2 cellular contexts compared by ENCODE assay signal in the genomic region with DNA sequence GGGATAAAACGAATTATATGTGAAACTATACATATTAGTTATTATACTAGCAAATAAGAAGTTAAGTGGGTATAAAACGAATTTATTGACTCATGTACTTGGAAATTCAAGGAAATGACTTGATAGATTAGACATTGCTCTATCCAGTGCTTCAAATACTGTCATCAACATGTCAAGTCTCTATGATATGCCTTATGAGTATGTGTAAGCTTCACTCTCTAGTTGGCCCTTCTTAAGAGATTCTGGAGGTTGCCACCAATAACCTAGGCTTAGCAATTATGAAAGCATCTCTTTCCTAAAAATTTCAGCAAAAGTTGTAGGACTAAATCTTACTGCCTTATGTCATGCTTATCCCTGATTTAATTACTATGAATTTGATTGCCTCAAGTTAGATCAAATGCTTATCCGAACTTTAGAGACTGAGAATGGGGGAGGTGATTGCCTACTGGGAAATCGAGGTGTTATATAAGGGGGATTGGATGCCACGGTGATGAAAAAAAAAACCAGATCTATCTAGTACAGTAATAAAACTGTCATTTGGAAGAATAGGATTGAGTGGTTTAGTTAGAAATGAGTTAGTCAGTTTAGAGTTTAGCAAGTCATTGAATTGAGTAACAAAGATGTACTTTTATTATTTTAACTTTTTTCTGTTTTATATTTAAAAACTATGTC.
TF ChIP-seq lines count a peak whose summit lies in the region.

No MANE protein-coding gene starts in this region.

TF ChIP-seq in GM23338, 12 proteins besides CTCF, POLR2A, EP300 and RAD21:
- TF ChIP-seq ETS1 (IDR thresholded peaks at IDR 0.05) (no peak), ZNF331 (CRISPR knock-in tag; IDR thresholded peaks at IDR 0.05; ENCODE audit: low read depth) (no peak), ZNF114 (CRISPR knock-in tag; IDR thresholded peaks at IDR 0.05) (no peak), CREB1 (CRISPR knock-in tag; IDR thresholded peaks at IDR 0.05; ENCODE audit: low read depth) (no peak), EZH2phosphoT487 (IDR thresholded peaks at IDR 0.05; ENCODE audit: unreplicated experiment) (no peak)
- TF ChIP-seq, protein P1, sequence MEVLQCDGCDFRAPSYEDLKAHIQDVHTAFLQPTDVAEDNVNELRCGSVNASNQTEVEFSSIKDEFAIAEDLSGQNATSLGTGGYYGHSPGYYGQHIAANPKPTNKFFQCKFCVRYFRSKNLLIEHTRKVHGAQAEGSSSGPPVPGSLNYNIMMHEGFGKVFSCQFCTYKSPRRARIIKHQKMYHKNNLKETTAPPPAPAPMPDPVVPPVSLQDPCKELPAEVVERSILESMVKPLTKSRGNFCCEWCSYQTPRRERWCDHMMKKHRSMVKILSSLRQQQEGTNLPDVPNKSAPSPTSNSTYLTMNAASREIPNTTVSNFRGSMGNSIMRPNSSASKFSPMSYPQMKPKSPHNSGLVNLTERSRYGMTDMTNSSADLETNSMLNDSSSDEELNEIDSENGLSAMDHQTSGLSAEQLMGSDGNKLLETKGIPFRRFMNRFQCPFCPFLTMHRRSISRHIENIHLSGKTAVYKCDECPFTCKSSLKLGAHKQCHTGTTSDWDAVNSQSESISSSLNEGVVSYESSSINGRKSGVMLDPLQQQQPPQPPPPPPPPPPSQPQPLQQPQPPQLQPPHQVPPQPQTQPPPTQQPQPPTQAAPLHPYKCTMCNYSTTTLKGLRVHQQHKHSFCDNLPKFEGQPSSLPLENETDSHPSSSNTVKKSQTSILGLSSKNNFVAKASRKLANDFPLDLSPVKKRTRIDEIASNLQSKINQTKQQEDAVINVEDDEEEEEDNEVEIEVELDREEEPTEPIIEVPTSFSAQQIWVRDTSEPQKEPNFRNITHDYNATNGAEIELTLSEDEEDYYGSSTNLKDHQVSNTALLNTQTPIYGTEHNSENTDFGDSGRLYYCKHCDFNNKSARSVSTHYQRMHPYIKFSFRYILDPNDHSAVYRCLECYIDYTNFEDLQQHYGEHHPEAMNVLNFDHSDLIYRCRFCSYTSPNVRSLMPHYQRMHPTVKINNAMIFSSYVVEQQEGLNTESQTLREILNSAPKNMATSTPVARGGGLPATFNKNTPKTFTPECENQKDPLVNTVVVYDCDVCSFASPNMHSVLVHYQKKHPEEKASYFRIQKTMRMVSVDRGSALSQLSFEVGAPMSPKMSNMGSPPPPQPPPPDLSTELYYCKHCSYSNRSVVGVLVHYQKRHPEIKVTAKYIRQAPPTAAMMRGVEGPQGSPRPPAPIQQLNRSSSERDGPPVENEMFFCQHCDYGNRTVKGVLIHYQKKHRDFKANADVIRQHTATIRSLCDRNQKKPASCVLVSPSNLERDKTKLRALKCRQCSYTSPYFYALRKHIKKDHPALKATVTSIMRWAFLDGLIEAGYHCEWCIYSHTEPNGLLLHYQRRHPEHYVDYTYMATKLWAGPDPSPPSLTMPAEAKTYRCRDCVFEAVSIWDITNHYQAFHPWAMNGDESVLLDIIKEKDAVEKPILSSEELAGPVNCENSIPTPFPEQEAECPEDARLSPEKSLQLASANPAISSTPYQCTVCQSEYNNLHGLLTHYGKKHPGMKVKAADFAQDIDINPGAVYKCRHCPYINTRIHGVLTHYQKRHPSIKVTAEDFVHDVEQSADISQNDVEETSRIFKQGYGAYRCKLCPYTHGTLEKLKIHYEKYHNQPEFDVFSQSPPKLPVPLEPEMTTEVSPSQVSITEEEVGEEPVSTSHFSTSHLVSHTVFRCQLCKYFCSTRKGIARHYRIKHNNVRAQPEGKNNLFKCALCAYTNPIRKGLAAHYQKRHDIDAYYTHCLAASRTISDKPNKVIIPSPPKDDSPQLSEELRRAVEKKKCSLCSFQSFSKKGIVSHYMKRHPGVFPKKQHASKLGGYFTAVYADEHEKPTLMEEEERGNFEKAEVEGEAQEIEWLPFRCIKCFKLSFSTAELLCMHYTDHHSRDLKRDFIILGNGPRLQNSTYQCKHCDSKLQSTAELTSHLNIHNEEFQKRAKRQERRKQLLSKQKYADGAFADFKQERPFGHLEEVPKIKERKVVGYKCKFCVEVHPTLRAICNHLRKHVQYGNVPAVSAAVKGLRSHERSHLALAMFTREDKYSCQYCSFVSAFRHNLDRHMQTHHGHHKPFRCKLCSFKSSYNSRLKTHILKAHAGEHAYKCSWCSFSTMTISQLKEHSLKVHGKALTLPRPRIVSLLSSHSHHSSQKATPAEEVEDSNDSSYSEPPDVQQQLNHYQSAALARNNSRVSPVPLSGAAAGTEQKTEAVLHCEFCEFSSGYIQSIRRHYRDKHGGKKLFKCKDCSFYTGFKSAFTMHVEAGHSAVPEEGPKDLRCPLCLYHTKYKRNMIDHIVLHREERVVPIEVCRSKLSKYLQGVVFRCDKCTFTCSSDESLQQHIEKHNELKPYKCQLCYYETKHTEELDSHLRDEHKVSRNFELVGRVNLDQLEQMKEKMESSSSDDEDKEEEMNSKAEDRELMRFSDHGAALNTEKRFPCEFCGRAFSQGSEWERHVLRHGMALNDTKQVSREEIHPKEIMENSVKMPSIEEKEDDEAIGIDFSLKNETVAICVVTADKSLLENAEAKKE (CRISPR knock-in tag; IDR thresholded peaks at IDR 0.05): no peak

TF ChIP-seq in K562, 482 proteins besides CTCF, POLR2A, EP300 and RAD21:
- no peak for TF ChIP-seq KDM2B (CRISPR knock-in tag; IDR thresholded peaks at IDR 0.05)
- no peak for TF ChIP-seq RBM34 (IDR thresholded peaks at IDR 0.05; ENCODE audit: borderline replicate concordance, insufficient read depth, low read length)
- no peak for TF ChIP-seq SFPQ (IDR thresholded peaks at IDR 0.05; ENCODE audit: low read depth, low read length)
- TF ChIP-seq CHCHD3 (CRISPR knock-in tag; IDR thresholded peaks at IDR 0.05): no peak
- no peak for TF ChIP-seq ZKSCAN8 (CRISPR knock-in tag; IDR thresholded peaks at IDR 0.05)
- no peak for TF ChIP-seq XRCC4 (IDR thresholded peaks at IDR 0.05; ENCODE audit: extremely low read depth, insufficient read depth, insufficient read length)
- TF ChIP-seq, protein P2, sequence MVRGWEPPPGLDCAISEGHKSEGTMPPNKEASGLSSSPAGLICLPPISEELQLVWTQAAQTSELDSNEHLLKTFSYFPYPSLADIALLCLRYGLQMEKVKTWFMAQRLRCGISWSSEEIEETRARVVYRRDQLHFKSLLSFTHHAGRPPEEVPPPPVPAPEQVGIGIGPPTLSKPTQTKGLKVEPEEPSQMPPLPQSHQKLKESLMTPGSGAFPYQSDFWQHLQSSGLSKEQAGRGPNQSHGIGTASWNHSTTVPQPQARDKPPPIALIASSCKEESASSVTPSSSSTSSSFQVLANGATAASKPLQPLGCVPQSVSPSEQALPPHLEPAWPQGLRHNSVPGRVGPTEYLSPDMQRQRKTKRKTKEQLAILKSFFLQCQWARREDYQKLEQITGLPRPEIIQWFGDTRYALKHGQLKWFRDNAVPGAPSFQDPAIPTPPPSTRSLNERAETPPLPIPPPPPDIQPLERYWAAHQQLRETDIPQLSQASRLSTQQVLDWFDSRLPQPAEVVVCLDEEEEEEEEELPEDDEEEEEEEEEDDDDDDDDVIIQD (CRISPR knock-in tag; IDR thresholded peaks at IDR 0.05): no peak
- TF ChIP-seq ZNF75A (CRISPR knock-in tag; IDR thresholded peaks at IDR 0.05): no peak
- TF ChIP-seq, protein P3, sequence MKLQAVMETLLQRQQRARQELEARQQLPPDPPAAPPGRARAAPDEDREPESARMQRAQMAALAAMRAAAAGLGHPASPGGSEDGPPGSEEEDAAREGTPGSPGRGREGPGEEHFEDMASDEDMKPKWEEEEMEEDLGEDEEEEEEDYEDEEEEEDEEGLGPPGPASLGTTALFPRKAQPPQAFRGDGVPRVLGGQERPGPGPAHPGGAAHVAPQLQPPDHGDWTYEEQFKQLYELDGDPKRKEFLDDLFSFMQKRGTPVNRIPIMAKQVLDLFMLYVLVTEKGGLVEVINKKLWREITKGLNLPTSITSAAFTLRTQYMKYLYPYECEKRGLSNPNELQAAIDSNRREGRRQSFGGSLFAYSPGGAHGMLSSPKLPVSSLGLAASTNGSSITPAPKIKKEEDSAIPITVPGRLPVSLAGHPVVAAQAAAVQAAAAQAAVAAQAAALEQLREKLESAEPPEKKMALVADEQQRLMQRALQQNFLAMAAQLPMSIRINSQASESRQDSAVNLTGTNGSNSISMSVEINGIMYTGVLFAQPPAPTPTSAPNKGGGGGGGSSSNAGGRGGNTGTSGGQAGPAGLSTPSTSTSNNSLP (IDR thresholded peaks at IDR 0.05; ENCODE audit: borderline replicate concordance, low read depth, low read length): no peak
- no peak for TF ChIP-seq FOS (IDR thresholded peaks at IDR 0.05; ENCODE audit: extremely low read depth, insufficient read length)
- TF ChIP-seq, protein P4, sequence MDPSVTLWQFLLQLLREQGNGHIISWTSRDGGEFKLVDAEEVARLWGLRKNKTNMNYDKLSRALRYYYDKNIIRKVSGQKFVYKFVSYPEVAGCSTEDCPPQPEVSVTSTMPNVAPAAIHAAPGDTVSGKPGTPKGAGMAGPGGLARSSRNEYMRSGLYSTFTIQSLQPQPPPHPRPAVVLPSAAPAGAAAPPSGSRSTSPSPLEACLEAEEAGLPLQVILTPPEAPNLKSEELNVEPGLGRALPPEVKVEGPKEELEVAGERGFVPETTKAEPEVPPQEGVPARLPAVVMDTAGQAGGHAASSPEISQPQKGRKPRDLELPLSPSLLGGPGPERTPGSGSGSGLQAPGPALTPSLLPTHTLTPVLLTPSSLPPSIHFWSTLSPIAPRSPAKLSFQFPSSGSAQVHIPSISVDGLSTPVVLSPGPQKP (CRISPR knock-in tag; IDR thresholded peaks at IDR 0.05): no peak
- TF ChIP-seq UBTF (IDR thresholded peaks at IDR 0.05; ENCODE audit: borderline replicate concordance in 1 of 2, low read depth in 2 of 2, low read length in 2 of 2): no peak
- no peak for TF ChIP-seq MEF2A (IDR thresholded peaks at IDR 0.05; ENCODE audit: control insufficient read depth, low read depth, low read length)
- no peak for TF ChIP-seq NR2F6 (CRISPR knock-in tag; IDR thresholded peaks at IDR 0.05)
- TF ChIP-seq ZNF583 (CRISPR knock-in tag; IDR thresholded peaks at IDR 0.05): no peak
- TF ChIP-seq MED1 (CRISPR knock-in tag; IDR thresholded peaks at IDR 0.05; ENCODE audit: borderline replicate concordance): no peak
- no peak for TF ChIP-seq ZNF324 (CRISPR knock-in tag; IDR thresholded peaks at IDR 0.05)
TF ChIP-seq in K562: peak in this region for 0.
